Comparison of ENCODE assay signal across 1 cellular context in the genomic region with DNA sequence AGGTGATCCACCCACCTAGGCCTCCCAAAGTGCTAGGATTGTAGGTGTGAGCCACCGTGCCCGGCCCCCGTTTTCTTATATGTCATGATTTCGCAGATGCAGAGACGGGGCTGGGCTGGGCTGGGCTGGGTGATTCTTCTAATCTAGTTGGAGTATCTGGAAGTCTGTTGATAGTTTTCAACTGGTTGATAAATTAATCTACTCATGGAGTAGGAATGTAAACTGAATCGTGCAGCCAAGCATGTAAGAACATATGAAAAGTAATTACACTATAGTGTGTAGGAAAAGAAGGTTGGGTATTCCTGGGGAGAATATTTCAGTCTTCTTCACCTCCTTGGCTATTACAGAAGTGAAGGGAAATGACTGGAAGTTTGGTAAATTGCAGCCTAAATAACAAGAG.
TF ChIP-seq lines count a peak whose summit lies in the region.

No MANE protein-coding gene starts in this region.

TF ChIP-seq in HepG2, 621 proteins besides CTCF, POLR2A, EP300 and RAD21:
- TF ChIP-seq DDIT3 (CRISPR knock-in tag; IDR thresholded peaks at IDR 0.05) (no peak), ZNF205 (CRISPR knock-in tag; IDR thresholded peaks at IDR 0.05) (no peak), ZNF121 (CRISPR knock-in tag; IDR thresholded peaks at IDR 0.05) (no peak), ELF3 (CRISPR knock-in tag; IDR thresholded peaks at IDR 0.05) (no peak), ATF5 (CRISPR knock-in tag; IDR thresholded peaks at IDR 0.05; ENCODE audit: low read depth) (no peak), CENPX (CRISPR knock-in tag; IDR thresholded peaks at IDR 0.05) (no peak)
- TF ChIP-seq, protein P1, sequence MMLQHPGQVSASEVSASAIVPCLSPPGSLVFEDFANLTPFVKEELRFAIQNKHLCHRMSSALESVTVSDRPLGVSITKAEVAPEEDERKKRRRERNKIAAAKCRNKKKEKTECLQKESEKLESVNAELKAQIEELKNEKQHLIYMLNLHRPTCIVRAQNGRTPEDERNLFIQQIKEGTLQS (CRISPR knock-in tag; IDR thresholded peaks at IDR 0.05) = no peak
